Comparison of ENCODE assay signal across 1 cellular context in genomic region chr11:64165842-64166635, GRCh38.
A peak's percentile ranks its signal among the peaks of the same experiment; 100 is the strongest.
TF ChIP-seq lines count a peak whose summit lies in the region.

Gene MACROD1 (minus strand): TSS chr11:64166113. CDS start chr11:64165994, 119 bp downstream.

TF ChIP-seq in HepG2, 621 proteins besides CTCF, POLR2A, EP300 and RAD21 (continued from another document and continues in another):
- no peak for TF ChIP-seq GLMP (CRISPR knock-in tag; IDR thresholded peaks at IDR 0.05; ENCODE audit: borderline replicate concordance)
- no peak for TF ChIP-seq KLF15 (CRISPR knock-in tag; IDR thresholded peaks at IDR 0.05; ENCODE audit: borderline replicate concordance)
- TF ChIP-seq ZNF329 (CRISPR knock-in tag; IDR thresholded peaks at IDR 0.05; ENCODE audit: low read depth) = peak; percentile 47
- no peak for TF ChIP-seq SNAI1 (CRISPR knock-in tag; IDR thresholded peaks at IDR 0.05; ENCODE audit: borderline replicate concordance)
- peak; percentile 69; the same call in 1 of the 2 replicates for TF ChIP-seq TFDP1 (CRISPR knock-in tag; IDR thresholded peaks at IDR 0.05; ENCODE audit: borderline replicate concordance)
- no peak for TF ChIP-seq SRF (IDR thresholded peaks at IDR 0.05; ENCODE audit: low read depth, low read length)
- TF ChIP-seq CENPX (CRISPR knock-in tag; IDR thresholded peaks at IDR 0.05) = no peak
- TF ChIP-seq TERF1 (CRISPR knock-in tag; IDR thresholded peaks at IDR 0.05) = 0 out of 2 replicates have a peak, but pooled peaks have one; percentile 66
- no peak for TF ChIP-seq ELF3 (CRISPR knock-in tag; IDR thresholded peaks at IDR 0.05)
- no peak for TF ChIP-seq POLR2AphosphoS2 (IDR thresholded peaks at IDR 0.05; ENCODE audit: low read depth, low read length)
- TF ChIP-seq AGO1 (IDR thresholded peaks at IDR 0.05; ENCODE audit: low read depth, low read length, poor library complexity, severe bottlenecking) = no peak
- TF ChIP-seq SIX1 (CRISPR knock-in tag; IDR thresholded peaks at IDR 0.05; ENCODE audit: borderline replicate concordance) = no peak; the same call in none of the 2 replicates
- no peak for TF ChIP-seq TEAD2 (CRISPR knock-in tag; IDR thresholded peaks at IDR 0.05)
- TF ChIP-seq ZNF556 (CRISPR knock-in tag; IDR thresholded peaks at IDR 0.05; ENCODE audit: borderline replicate concordance) = no peak
- no peak for TF ChIP-seq ZNF839 (CRISPR knock-in tag; IDR thresholded peaks at IDR 0.05; ENCODE audit: borderline replicate concordance)
- peak; percentile 85 for TF ChIP-seq IKZF4 (CRISPR knock-in tag; IDR thresholded peaks at IDR 0.05; ENCODE audit: borderline replicate concordance, low read depth, not compliant biosample characterization)
- TF ChIP-seq ZNF292 (CRISPR knock-in tag; IDR thresholded peaks at IDR 0.05; ENCODE audit: borderline replicate concordance, low read depth) = no peak
- no peak for TF ChIP-seq ZNF331 (CRISPR knock-in tag; IDR thresholded peaks at IDR 0.05)
- no peak; the same call in 1 of the 2 replicates for TF ChIP-seq ZKSCAN8 (CRISPR knock-in tag; IDR thresholded peaks at IDR 0.05; ENCODE audit: borderline replicate concordance)
- TF ChIP-seq SNAPC2 (CRISPR knock-in tag; IDR thresholded peaks at IDR 0.05) = no peak
- 0 out of 2 replicates have a peak, but pooled peaks have one; percentile 34 for TF ChIP-seq SMAD9 (CRISPR knock-in tag; IDR thresholded peaks at IDR 0.05)
- peak; percentile 95 for TF ChIP-seq ARID4A (CRISPR knock-in tag; IDR thresholded peaks at IDR 0.05; ENCODE audit: borderline replicate concordance)
- peak; percentile 69 for TF ChIP-seq ZSCAN9 (CRISPR knock-in tag; IDR thresholded peaks at IDR 0.05; ENCODE audit: borderline replicate concordance)
- 0 out of 2 replicates have a peak, but pooled peaks have one; percentile 49 for TF ChIP-seq SIN3A (IDR thresholded peaks at IDR 0.05; ENCODE audit: borderline replicate concordance, low read depth, low read length)
- peak; percentile 52; the same call in 1 of the 2 replicates for TF ChIP-seq MTF2 (CRISPR knock-in tag; IDR thresholded peaks at IDR 0.05; ENCODE audit: borderline replicate concordance)
- no peak for TF ChIP-seq ETS1 (CRISPR knock-in tag; IDR thresholded peaks at IDR 0.05)
- TF ChIP-seq ATF7-NPFF (CRISPR knock-in tag; IDR thresholded peaks at IDR 0.05; ENCODE audit: low read depth) = no peak
- 0 out of 2 replicates have a peak, but pooled peaks have one; percentile 26 for TF ChIP-seq XBP1 (CRISPR knock-in tag; IDR thresholded peaks at IDR 0.05)
- no peak for TF ChIP-seq SOX5 (CRISPR knock-in tag; IDR thresholded peaks at IDR 0.05; ENCODE audit: borderline replicate concordance)
- TF ChIP-seq ZFP41 (CRISPR knock-in tag; IDR thresholded peaks at IDR 0.05; ENCODE audit: borderline replicate concordance) = no peak
- TF ChIP-seq ZNF3 (CRISPR knock-in tag; IDR thresholded peaks at IDR 0.05) = no peak
- TF ChIP-seq TBX3 (IDR thresholded peaks at IDR 0.05; ENCODE audit: borderline replicate concordance) = no peak
- no peak for TF ChIP-seq ATF4 (CRISPR knock-in tag; IDR thresholded peaks at IDR 0.05)
- peak; percentile 66 for TF ChIP-seq ZBTB14 (CRISPR knock-in tag; IDR thresholded peaks at IDR 0.05)
- no peak for TF ChIP-seq SMYD3 (CRISPR knock-in tag; IDR thresholded peaks at IDR 0.05)
- peak; percentile 10; the same call in 1 of the 2 replicates for TF ChIP-seq ATF6 (CRISPR knock-in tag; conservative IDR thresholded peaks at IDR 0.05)
- TF ChIP-seq ZBTB43 (CRISPR knock-in tag; conservative IDR thresholded peaks at IDR 0.05) = peak; percentile 75
- no peak; the same call in none of the 2 replicates for TF ChIP-seq RFXAP (CRISPR knock-in tag; IDR thresholded peaks at IDR 0.05; ENCODE audit: borderline replicate concordance)
- TF ChIP-seq CREBL2 (CRISPR knock-in tag; IDR thresholded peaks at IDR 0.05; ENCODE audit: borderline replicate concordance) = peak; percentile 67; the same call in 1 of the 2 replicates
- no peak; the same call in 1 of the 2 replicates for TF ChIP-seq ZNF580 (CRISPR knock-in tag; IDR thresholded peaks at IDR 0.05; ENCODE audit: borderline replicate concordance, low read depth)
- no peak for TF ChIP-seq MAFK (conservative IDR thresholded peaks at IDR 0.05 in 1 of 2, IDR thresholded peaks at IDR 0.05 in 1 of 2; ENCODE audit: low read length in 2 of 2)
- 0 out of 2 replicates have a peak, but pooled peaks have one; percentile 43 for TF ChIP-seq RNF219 (CRISPR knock-in tag; IDR thresholded peaks at IDR 0.05)
- no peak; the same call in 1 of the 2 replicates for TF ChIP-seq ZMYM3 (CRISPR knock-in tag; IDR thresholded peaks at IDR 0.05)
- TF ChIP-seq RBAK (CRISPR knock-in tag; IDR thresholded peaks at IDR 0.05) = no peak
- peak; percentile 60; the same call in 1 of the 2 replicates for TF ChIP-seq MAFG (CRISPR knock-in tag; IDR thresholded peaks at IDR 0.05)
